ENCODE assay signal across 24 cellular contexts in the genomic region with DNA sequence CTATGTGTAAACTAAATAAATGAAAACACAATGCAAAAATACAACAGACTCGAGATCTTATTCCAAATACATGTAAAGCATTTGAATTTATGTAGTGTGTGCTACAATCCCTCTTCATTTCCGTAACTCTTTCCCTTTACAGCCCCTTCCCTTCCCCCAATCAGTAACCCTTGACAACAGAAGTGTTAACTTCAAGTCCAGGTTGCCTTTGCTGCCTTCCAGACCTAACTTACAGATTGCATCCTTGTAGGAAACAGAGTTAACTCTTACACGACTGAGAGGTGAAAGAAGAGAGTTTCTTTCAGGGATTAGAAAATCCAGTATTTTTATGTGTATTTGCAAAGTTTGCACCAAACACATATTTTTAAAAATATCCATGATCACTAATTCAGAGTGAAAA.
"Had no signal": no experiment of that assay in that cellular context is flagged by ENCODE, and none has a peak within 500 bp of the region (broad histone marks: within the 10 kb centered on the region; RNA-seq: fewer than 3 reads in every experiment).

No MANE protein-coding gene starts in this region.

- ATAC-seq: activated T-cell treated with anti-CD3 and anti-CD28 coated beads, Interleukin-2, amount 50 U/mL, for 72 hours; heart left ventricle; left ventricle myocardium superior; naive thymus-derived CD4-positive, alpha-beta T cell; right cardiac atrium; stimulated activated naive B cell treated with anti-CD40 and anti-IgM and Interleukin-4, amounts not matched to agents 10 μg/mL and 1 μg/mL and 100 μg/mL, for 72 hours; upper lobe of right lung had no signal

- H3K36me3 ChIP-seq: heart left ventricle, stomach, thyroid gland, upper lobe of right lung had no signal

- H3K27me3 ChIP-seq: thyroid gland had no signal

- H3K4me1 Mint-ChIP-seq: naive thymus-derived CD4-positive, alpha-beta T cell; stimulated activated naive B cell treated with anti-CD40 and anti-IgM and Interleukin-4, amounts not matched to agents 10 μg/mL and 1 μg/mL and 100 μg/mL, for 72 hours had no signal

- H3K9me3 ChIP-seq: heart left ventricle, thyroid gland, upper lobe of right lung had no signal

- H3K27ac Mint-ChIP-seq: activated naive CD8-positive, alpha-beta T cell; activated T-cell treated with anti-CD3 and anti-CD28 coated beads, Interleukin-2, amount 50 U/mL, for 72 hours; naive thymus-derived CD4-positive, alpha-beta T cell; stimulated activated naive B cell treated with anti-CD40 and anti-IgM and Interleukin-4, amounts not matched to agents 10 μg/mL and 1 μg/mL and 100 μg/mL, for 72 hours had no signal

- H3K27ac ChIP-seq: heart left ventricle, stomach, thyroid gland, upper lobe of right lung had no signal

- DNase-seq: activated CD4-positive, alpha-beta T cell treated with anti-CD3 and anti-CD28 coated beads for 4 hours; activated CD4-positive, alpha-beta T cell treated with anti-CD3 and anti-CD28 coated beads, Interleukin-2, amount 50 U/mL, for 4 hours; activated effector memory CD4-positive, alpha-beta T cell treated with Interleukin-2 at 50 U/mL for 16 hours; activated naive CD4-positive, alpha-beta T cell treated with Interleukin-2 at 50 U/mL for 16 hours; activated T-cell treated with anti-CD3 and anti-CD28 coated beads for 4 hours; activated T-cell treated with anti-CD3 and anti-CD28 coated beads, Interleukin-2, amount 50 U/mL, for 72 hours; anterior cingulate cortex; dermis blood vessel endothelial cell; effector CD4-positive, alpha-beta T cell; heart left ventricle; hypothalamus; islet precursor cell; left ventricle myocardium superior; midbrain; naive thymus-derived CD4-positive, alpha-beta T cell; posterior cingulate gyrus; right cardiac atrium; stimulated activated CD4-positive, alpha-beta T cell treated with anti-CD3 and anti-CD28 coated beads, Interleukin-15, amount 100 ng/mL, for 24 hours; stimulated activated CD4-positive, alpha-beta T cell treated with anti-CD3 and anti-CD28 coated beads, Interleukin-2, amount 100 ng/mL, for 24 hours; stimulated activated naive B cell treated with anti-CD40 and anti-IgM and Interleukin-4, amounts not matched to agents 10 μg/mL and 1 μg/mL and 100 μg/mL, for 72 hours; stomach; thyroid gland; upper lobe of right lung had no signal

- H3K4me3 Mint-ChIP-seq: activated naive CD8-positive, alpha-beta T cell; activated T-cell treated with anti-CD3 and anti-CD28 coated beads, Interleukin-2, amount 50 U/mL, for 72 hours; naive thymus-derived CD4-positive, alpha-beta T cell; stimulated activated naive B cell treated with anti-CD40 and anti-IgM and Interleukin-4, amounts not matched to agents 10 μg/mL and 1 μg/mL and 100 μg/mL, for 72 hours had no signal

- H3K36me3 Mint-ChIP-seq: activated naive CD8-positive, alpha-beta T cell; naive thymus-derived CD4-positive, alpha-beta T cell; stimulated activated naive B cell treated with anti-CD40 and anti-IgM and Interleukin-4, amounts not matched to agents 10 μg/mL and 1 μg/mL and 100 μg/mL, for 72 hours had no signal

- H3K4me3 ChIP-seq: heart left ventricle, stomach, thyroid gland, upper lobe of right lung had no signal

- H3K4me1 ChIP-seq: upper lobe of right lung had no signal
